ENCODE assay signal across 22 cellular contexts in genomic region chr13:53105881-53106280, GRCh38.
DNase-seq lines count a peak whose midpoint lies in the region; ATAC-seq and TF ChIP-seq lines count a peak whose summit lies in the region.
"Had no signal": no experiment of that assay in that cellular context is flagged by ENCODE, and none has a peak within 500 bp of the region (broad histone marks: within the 10 kb centered on the region; RNA-seq: fewer than 3 reads in every experiment).

No MANE protein-coding gene starts in this region.

- H3K9ac ChIP-seq in Karpas-422 (ENCODE audit: low read length): no peak overlapping the region

- peak; percentile 11 for ATAC-seq in stimulated activated effector memory CD8-positive, alpha-beta T cell treated with anti-CD3 and anti-CD28 coated beads, Interleukin-12 subunit alpha, Interleukin-12 subunit beta, amount 100 ng/mL, for 72 hours

- peaks cover 32% of the 10 kb centered on the region for H3K4me1 ChIP-seq in Karpas-422 (ENCODE audit: low read length)

- H3K36me3 ChIP-seq in Karpas-422 (ENCODE audit: insufficient read depth, low read length): no peaks in the 10 kb centered on the region

- H3K27ac ChIP-seq in Karpas-422 (ENCODE audit: low read length): no peak overlapping the region

- H3K9me3 Mint-ChIP-seq in glutamatergic neuron (ENCODE audit: unreplicated experiment): peaks cover 2% of the 10 kb centered on the region
- peaks cover 2% of the 10 kb centered on the region for H3K9me3 Mint-ChIP-seq in stimulated activated effector memory CD8-positive, alpha-beta T cell treated with anti-CD3 and anti-CD28 coated beads, Interleukin-12 subunit alpha, Interleukin-12 subunit beta, amount 100 ng/mL, for 72 hours

- H3K27me3 ChIP-seq in Karpas-422 (ENCODE audit: low read length): no peaks in the 10 kb centered on the region

- H3K4me1 Mint-ChIP-seq in glutamatergic neuron (ENCODE audit: low read depth, unreplicated experiment): peaks cover 13% of the 10 kb centered on the region
- H3K4me1 Mint-ChIP-seq in stimulated activated effector memory CD8-positive, alpha-beta T cell treated with anti-CD3 and anti-CD28 coated beads, Interleukin-12 subunit alpha, Interleukin-12 subunit beta, amount 100 ng/mL, for 72 hours: no peaks in the 10 kb centered on the region
- H3K4me1 Mint-ChIP-seq: B cell; CD4-positive, CD25-positive, alpha-beta regulatory T cell; IgD-negative memory B cell had no signal

- no peak overlapping the region for H3K27ac Mint-ChIP-seq in glutamatergic neuron (ENCODE audit: unreplicated experiment)
- no peak overlapping the region for H3K27ac Mint-ChIP-seq in stimulated activated effector memory CD8-positive, alpha-beta T cell treated with anti-CD3 and anti-CD28 coated beads, Interleukin-12 subunit alpha, Interleukin-12 subunit beta, amount 100 ng/mL, for 72 hours
- H3K27ac Mint-ChIP-seq: B cell; CD4-positive, CD25-positive, alpha-beta regulatory T cell; IgD-negative memory B cell had no signal

- peak overlapping the region; percentile 31 for H3K4me3 Mint-ChIP-seq in glutamatergic neuron (ENCODE audit: unreplicated experiment)
- H3K4me3 Mint-ChIP-seq in stimulated activated effector memory CD8-positive, alpha-beta T cell treated with anti-CD3 and anti-CD28 coated beads, Interleukin-12 subunit alpha, Interleukin-12 subunit beta, amount 100 ng/mL, for 72 hours: no peak overlapping the region
- H3K4me3 Mint-ChIP-seq: B cell; CD4-positive, CD25-positive, alpha-beta regulatory T cell; IgD-negative memory B cell had no signal

- TF ChIP-seq CTCF in glutamatergic neuron (IDR thresholded peaks at IDR 0.05; ENCODE audit: partially characterized antibody, unreplicated experiment): no peak

- H3K36me3 Mint-ChIP-seq in glutamatergic neuron (ENCODE audit: unreplicated experiment): no peaks in the 10 kb centered on the region
- no peaks in the 10 kb centered on the region for H3K36me3 Mint-ChIP-seq in stimulated activated effector memory CD8-positive, alpha-beta T cell treated with anti-CD3 and anti-CD28 coated beads, Interleukin-12 subunit alpha, Interleukin-12 subunit beta, amount 100 ng/mL, for 72 hours
- H3K36me3 Mint-ChIP-seq: CD4-positive, CD25-positive, alpha-beta regulatory T cell had no signal

- H3K9me2 ChIP-seq in Karpas-422 (replicated peaks; ENCODE audit: insufficient read depth, low read length): no peaks in the 10 kb centered on the region

- no peak overlapping the region for H3K4me2 ChIP-seq in Karpas-422 (ENCODE audit: low read depth, low read length, poor library complexity, severe bottlenecking)

- no peaks in the 10 kb centered on the region for H3K79me2 ChIP-seq in Karpas-422 (ENCODE audit: low read length)

- no peaks in the 10 kb centered on the region for H4K20me1 ChIP-seq in Karpas-422 (ENCODE audit: insufficient read depth, low read depth, low read length)

- H3K27me3 Mint-ChIP-seq in glutamatergic neuron (ENCODE audit: unreplicated experiment): no peaks in the 10 kb centered on the region
- H3K27me3 Mint-ChIP-seq: B cell had no signal

- H3K4me3 ChIP-seq in Karpas-422 (ENCODE audit: low read length): no peak overlapping the region

- DNase-seq in NCI-H2171 treated with DMSO at 0.1 percent for 48 hours (lab: John Stamatoyannopoulos, UW): peak; percentile 14
- no peak for DNase-seq in NCI-H2171 (lab: John Stamatoyannopoulos, UW)
- DNase-seq in NCI-H510A (lab: John Stamatoyannopoulos, UW): peak; percentile 66
- no peak for DNase-seq in glutamatergic neuron
- DNase-seq in stimulated activated effector memory CD8-positive, alpha-beta T cell treated with anti-CD3 and anti-CD28 coated beads, Interleukin-12 subunit alpha, Interleukin-12 subunit beta, amount 100 ng/mL, for 72 hours (ENCODE audit: low spot score in 2 of 2): no peak
- no peak for DNase-seq in Karpas-422
- DNase-seq in CD1c-positive myeloid dendritic cell (ENCODE audit: extremely low spot score): no peak
- no peak for DNase-seq in activated T-cell treated with anti-CD3 and anti-CD28 coated beads, Interleukin-2, amount 50 U/mL, for 1 hour
- DNase-seq: 8988T; CD4-positive, CD25-positive, alpha-beta regulatory T cell; DMS79; H7; Kasumi-1; NCI-H1092 treated with DMSO at 0.1 percent for 48 hours; NCI-H1694; NCI-H2081 treated with DMSO at 0.1 percent for 48 hours; NCI-H345; NCI-H774; Right ventricle myocardium superior had no signal

- H3K9me3 ChIP-seq in Karpas-422 (ENCODE audit: low read length): no peaks in the 10 kb centered on the region
- H3K9me3 ChIP-seq: Caco-2 had no signal

- no peak overlapping the region for H2AFZ ChIP-seq in Karpas-422 (ENCODE audit: low read length)

Comparison
In these comparisons a context has a peak if more than half of its experiments do, and no peak if none do; other contexts are left out.
1. DNase-seq: peak in NCI-H2171 treated with DMSO at 0.1 percent for 48 hours (single experiment) and NCI-H510A (single experiment); none in NCI-H2171 (single experiment), glutamatergic neuron (single experiment), stimulated activated effector memory CD8-positive, alpha-beta T cell treated with anti-CD3 and anti-CD28 coated beads, Interleukin-12 subunit alpha, Interleukin-12 subunit beta, amount 100 ng/mL, for 72 hours (0 of 2), Karpas-422 (single experiment), CD1c-positive myeloid dendritic cell (single experiment) and activated T-cell treated with anti-CD3 and anti-CD28 coated beads, Interleukin-2, amount 50 U/mL, for 1 hour (single experiment).